In the genomic region with DNA sequence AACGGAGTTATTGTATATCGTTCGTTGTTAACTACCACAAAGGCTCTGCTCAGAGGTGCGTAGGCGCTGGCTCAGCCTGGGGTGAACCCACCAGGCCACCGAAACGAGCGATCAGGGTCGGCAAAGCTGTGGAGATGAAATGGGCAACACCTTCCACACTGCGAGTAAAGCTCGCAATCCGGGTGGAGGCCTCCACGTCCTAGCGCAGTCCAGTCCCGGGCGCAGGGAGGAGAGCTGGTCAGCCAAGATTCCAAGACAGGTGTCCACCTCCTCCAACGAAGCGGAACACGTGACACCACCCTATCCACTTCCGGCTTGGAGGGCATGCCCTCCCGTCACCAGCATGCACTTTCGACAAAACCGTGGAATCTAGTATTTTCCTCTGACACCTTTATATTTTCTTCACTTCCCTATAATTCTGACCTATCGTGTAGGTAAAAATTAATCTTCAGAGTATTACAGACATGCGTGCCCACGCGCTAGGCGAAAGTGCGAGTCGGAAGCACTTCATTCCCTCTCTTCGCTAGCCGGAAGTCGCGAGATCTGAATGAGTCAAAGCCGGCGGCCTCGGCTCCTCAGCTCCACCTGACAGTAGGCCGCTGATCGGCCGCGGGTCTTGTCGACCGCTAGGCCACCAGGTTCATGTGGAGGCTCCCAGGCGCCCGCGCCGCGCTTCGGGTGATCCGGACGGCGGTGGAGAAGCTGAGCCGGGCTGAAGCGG, we compare ENCODE assay signal across 1 cellular context.
A peak's percentile ranks its signal among the peaks of the same experiment; 100 is the strongest.
TF ChIP-seq lines count a peak whose summit lies in the region.

A gene with protein sequence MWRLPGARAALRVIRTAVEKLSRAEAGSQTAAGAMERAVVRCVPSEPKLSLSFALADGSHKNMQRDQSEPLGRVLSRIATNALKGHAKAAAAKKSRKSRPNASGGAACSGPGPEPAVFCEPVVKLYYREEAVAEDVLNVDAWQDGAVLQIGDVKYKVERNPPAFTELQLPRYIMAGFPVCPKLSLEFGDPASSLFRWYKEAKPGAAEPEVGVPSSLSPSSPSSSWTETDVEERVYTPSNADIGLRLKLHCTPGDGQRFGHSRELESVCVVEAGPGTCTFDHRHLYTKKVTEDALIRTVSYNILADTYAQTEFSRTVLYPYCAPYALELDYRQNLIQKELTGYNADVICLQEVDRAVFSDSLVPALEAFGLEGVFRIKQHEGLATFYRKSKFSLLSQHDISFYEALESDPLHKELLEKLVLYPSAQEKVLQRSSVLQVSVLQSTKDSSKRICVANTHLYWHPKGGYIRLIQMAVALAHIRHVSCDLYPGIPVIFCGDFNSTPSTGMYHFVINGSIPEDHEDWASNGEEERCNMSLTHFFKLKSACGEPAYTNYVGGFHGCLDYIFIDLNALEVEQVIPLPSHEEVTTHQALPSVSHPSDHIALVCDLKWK (plus strand): TSS at position 537 of the 721 bp plus-strand sequence. CDS start 106 bp downstream, at position 643.

TF ChIP-seq in H1, 55 proteins besides CTCF, POLR2A, EP300 and RAD21 (continues in another document):
- TF ChIP-seq PHF8 (conservative IDR thresholded peaks at IDR 0.05; ENCODE audit: low read depth, low read length) (peak; percentile 81), SRF (IDR thresholded peaks at IDR 0.05; ENCODE audit: low read depth, low read length) (no peak), TAF7 (optimal IDR thresholded peaks at IDR 0.05; ENCODE audit: borderline replicate concordance, low read depth, low read length) (peak; percentile 76), FOSL1 (IDR thresholded peaks at IDR 0.05; ENCODE audit: insufficient read depth, low read depth, low read length) (no peak), TAF1 (IDR thresholded peaks at IDR 0.05; ENCODE audit: low read depth, low read length) (peak; percentile 91), HDAC6 (IDR thresholded peaks at IDR 0.05; ENCODE audit: low read depth, low read length) (no peak), SIRT6 (IDR thresholded peaks at IDR 0.05; ENCODE audit: low read length) (no peak), BRCA1 (IDR thresholded peaks at IDR 0.05; ENCODE audit: low read depth, low read length) (peak; percentile 75; the same call in 1 of the 2 replicates), POU5F1 (IDR thresholded peaks at IDR 0.05; ENCODE audit: low read depth, low read length) (no peak), GTF2F1 (IDR thresholded peaks at IDR 0.05; ENCODE audit: borderline replicate concordance, low read depth, low read length) (no peak), CHD2 (IDR thresholded peaks at IDR 0.05; ENCODE audit: low read length) (peak; percentile 95), SP1 (IDR thresholded peaks at IDR 0.05; ENCODE audit: low read depth, low read length) (no peak), RBBP5 (IDR thresholded peaks at IDR 0.05; ENCODE audit: borderline replicate concordance, low read depth, low read length) (0 out of 2 replicates have a peak, but pooled peaks have one; percentile 53), POLR2AphosphoS5 (IDR thresholded peaks at IDR 0.05; ENCODE audit: low read depth, low read length) (peak; percentile 86), KDM4A (IDR thresholded peaks at IDR 0.05; ENCODE audit: low read depth, low read length, severe bottlenecking) (peak; percentile 82), TEAD4 (IDR thresholded peaks at IDR 0.05; ENCODE audit: low read depth, low read length) (peak; percentile 71; the same call in 1 of the 2 replicates), SIN3A (conservative IDR thresholded peaks at IDR 0.05 in 1 of 2, IDR thresholded peaks at IDR 0.05 in 1 of 2; ENCODE audit: low read depth in 1 of 2, low read length in 2 of 2) (peak; percentile 74 to 94; a peak in 2 of 4 replicates), CTBP2 (IDR thresholded peaks at IDR 0.05; ENCODE audit: borderline replicate concordance, insufficient read depth, insufficient read length, low read length) (peak; percentile 49), YY1 (IDR thresholded peaks at IDR 0.05; ENCODE audit: low read depth, low read length) (no peak), RNF2 (IDR thresholded peaks at IDR 0.05; ENCODE audit: borderline replicate concordance, low read depth, low read length, missing control alignments, poor library complexity, severe bottlenecking) (no peak), KDM1A (IDR thresholded peaks at IDR 0.05; ENCODE audit: borderline replicate concordance, low read length) (0 out of 2 replicates have a peak, but pooled peaks have one; percentile 23), SAP30 (IDR thresholded peaks at IDR 0.05; ENCODE audit: insufficient read depth, insufficient replicate concordance, low read length) (no peak), CBX5 (IDR thresholded peaks at IDR 0.05; ENCODE audit: low read depth, low read length) (no peak), SIX5 (IDR thresholded peaks at IDR 0.05; ENCODE audit: low read depth, low read length) (no peak; the same call in 1 of the 2 replicates), CREB1 (IDR thresholded peaks at IDR 0.05) (peak; percentile 84), CHD1 (IDR thresholded peaks at IDR 0.05; ENCODE audit: low read depth, low read length) (no peak), KDM5A (IDR thresholded peaks at IDR 0.05; ENCODE audit: low read length) (peak; percentile 23; the same call in 1 of the 2 replicates), SUZ12 (IDR thresholded peaks at IDR 0.05; ENCODE audit: low read length) (no peak), GABPA (IDR thresholded peaks at IDR 0.05; ENCODE audit: borderline replicate concordance, insufficient read depth, low read length) (peak; percentile 85; the same call in 1 of the 2 replicates), CEBPB (IDR thresholded peaks at IDR 0.05; ENCODE audit: low read depth, low read length) (no peak), MAFK (IDR thresholded peaks at IDR 0.05; ENCODE audit: low read depth, low read length) (no peak), ZNF274 (IDR thresholded peaks at IDR 0.05; ENCODE audit: borderline replicate concordance, extremely low read depth, low read length) (no peak), SP2 (IDR thresholded peaks at IDR 0.05; ENCODE audit: low read length) (no peak), EZH2 (IDR thresholded peaks at IDR 0.05; ENCODE audit: low read depth, low read length, severe bottlenecking) (no peak), NANOG (IDR thresholded peaks at IDR 0.05; ENCODE audit: insufficient read depth, low read depth, low read length, poor library complexity, severe bottlenecking) (no peak), EGR1 (IDR thresholded peaks at IDR 0.05; ENCODE audit: borderline replicate concordance, low read depth, low read length) (peak; percentile 77; the same call in 1 of the 2 replicates), JUND (IDR thresholded peaks at IDR 0.05; ENCODE audit: low read length) (no peak), NRF1 (IDR thresholded peaks at IDR 0.05; ENCODE audit: low read depth, low read length) (no peak), JUN (IDR thresholded peaks at IDR 0.05; ENCODE audit: low read depth, low read length) (no peak), BACH1 (IDR thresholded peaks at IDR 0.05; ENCODE audit: low read length) (no peak), CBX8 (IDR thresholded peaks at IDR 0.05; ENCODE audit: borderline replicate concordance, low read depth, low read length) (no peak), HDAC2 (IDR thresholded peaks at IDR 0.05; ENCODE audit: borderline replicate concordance in 1 of 2, low read depth in 2 of 2, low read length in 2 of 2) (0 out of 4 replicates have a peak, but pooled peaks of 1 of the 2 experiments have one; percentile 70), TBP (IDR thresholded peaks at IDR 0.05; ENCODE audit: low read depth, low read length) (peak; percentile 85), RFX5 (IDR thresholded peaks at IDR 0.05; ENCODE audit: borderline replicate concordance, low read depth, low read length) (no peak), BCL11A (IDR thresholded peaks at IDR 0.05; ENCODE audit: low read depth in 2 of 2, low read length in 2 of 2) (no peak), SP4 (IDR thresholded peaks at IDR 0.05; ENCODE audit: low read length) (peak; percentile 71; the same call in 1 of the 2 replicates)
- TF ChIP-seq, protein P1, sequence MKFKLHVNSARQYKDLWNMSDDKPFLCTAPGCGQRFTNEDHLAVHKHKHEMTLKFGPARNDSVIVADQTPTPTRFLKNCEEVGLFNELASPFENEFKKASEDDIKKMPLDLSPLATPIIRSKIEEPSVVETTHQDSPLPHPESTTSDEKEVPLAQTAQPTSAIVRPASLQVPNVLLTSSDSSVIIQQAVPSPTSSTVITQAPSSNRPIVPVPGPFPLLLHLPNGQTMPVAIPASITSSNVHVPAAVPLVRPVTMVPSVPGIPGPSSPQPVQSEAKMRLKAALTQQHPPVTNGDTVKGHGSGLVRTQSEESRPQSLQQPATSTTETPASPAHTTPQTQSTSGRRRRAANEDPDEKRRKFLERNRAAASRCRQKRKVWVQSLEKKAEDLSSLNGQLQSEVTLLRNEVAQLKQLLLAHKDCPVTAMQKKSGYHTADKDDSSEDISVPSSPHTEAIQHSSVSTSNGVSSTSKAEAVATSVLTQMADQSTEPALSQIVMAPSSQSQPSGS (IDR thresholded peaks at IDR 0.05; ENCODE audit: low read length), result no peak; the same call in 1 of the 2 replicates
- TF ChIP-seq, protein P2, sequence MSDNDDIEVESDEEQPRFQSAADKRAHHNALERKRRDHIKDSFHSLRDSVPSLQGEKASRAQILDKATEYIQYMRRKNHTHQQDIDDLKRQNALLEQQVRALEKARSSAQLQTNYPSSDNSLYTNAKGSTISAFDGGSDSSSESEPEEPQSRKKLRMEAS (IDR thresholded peaks at IDR 0.05), result peak; percentile 99
- TF ChIP-seq, protein P3, sequence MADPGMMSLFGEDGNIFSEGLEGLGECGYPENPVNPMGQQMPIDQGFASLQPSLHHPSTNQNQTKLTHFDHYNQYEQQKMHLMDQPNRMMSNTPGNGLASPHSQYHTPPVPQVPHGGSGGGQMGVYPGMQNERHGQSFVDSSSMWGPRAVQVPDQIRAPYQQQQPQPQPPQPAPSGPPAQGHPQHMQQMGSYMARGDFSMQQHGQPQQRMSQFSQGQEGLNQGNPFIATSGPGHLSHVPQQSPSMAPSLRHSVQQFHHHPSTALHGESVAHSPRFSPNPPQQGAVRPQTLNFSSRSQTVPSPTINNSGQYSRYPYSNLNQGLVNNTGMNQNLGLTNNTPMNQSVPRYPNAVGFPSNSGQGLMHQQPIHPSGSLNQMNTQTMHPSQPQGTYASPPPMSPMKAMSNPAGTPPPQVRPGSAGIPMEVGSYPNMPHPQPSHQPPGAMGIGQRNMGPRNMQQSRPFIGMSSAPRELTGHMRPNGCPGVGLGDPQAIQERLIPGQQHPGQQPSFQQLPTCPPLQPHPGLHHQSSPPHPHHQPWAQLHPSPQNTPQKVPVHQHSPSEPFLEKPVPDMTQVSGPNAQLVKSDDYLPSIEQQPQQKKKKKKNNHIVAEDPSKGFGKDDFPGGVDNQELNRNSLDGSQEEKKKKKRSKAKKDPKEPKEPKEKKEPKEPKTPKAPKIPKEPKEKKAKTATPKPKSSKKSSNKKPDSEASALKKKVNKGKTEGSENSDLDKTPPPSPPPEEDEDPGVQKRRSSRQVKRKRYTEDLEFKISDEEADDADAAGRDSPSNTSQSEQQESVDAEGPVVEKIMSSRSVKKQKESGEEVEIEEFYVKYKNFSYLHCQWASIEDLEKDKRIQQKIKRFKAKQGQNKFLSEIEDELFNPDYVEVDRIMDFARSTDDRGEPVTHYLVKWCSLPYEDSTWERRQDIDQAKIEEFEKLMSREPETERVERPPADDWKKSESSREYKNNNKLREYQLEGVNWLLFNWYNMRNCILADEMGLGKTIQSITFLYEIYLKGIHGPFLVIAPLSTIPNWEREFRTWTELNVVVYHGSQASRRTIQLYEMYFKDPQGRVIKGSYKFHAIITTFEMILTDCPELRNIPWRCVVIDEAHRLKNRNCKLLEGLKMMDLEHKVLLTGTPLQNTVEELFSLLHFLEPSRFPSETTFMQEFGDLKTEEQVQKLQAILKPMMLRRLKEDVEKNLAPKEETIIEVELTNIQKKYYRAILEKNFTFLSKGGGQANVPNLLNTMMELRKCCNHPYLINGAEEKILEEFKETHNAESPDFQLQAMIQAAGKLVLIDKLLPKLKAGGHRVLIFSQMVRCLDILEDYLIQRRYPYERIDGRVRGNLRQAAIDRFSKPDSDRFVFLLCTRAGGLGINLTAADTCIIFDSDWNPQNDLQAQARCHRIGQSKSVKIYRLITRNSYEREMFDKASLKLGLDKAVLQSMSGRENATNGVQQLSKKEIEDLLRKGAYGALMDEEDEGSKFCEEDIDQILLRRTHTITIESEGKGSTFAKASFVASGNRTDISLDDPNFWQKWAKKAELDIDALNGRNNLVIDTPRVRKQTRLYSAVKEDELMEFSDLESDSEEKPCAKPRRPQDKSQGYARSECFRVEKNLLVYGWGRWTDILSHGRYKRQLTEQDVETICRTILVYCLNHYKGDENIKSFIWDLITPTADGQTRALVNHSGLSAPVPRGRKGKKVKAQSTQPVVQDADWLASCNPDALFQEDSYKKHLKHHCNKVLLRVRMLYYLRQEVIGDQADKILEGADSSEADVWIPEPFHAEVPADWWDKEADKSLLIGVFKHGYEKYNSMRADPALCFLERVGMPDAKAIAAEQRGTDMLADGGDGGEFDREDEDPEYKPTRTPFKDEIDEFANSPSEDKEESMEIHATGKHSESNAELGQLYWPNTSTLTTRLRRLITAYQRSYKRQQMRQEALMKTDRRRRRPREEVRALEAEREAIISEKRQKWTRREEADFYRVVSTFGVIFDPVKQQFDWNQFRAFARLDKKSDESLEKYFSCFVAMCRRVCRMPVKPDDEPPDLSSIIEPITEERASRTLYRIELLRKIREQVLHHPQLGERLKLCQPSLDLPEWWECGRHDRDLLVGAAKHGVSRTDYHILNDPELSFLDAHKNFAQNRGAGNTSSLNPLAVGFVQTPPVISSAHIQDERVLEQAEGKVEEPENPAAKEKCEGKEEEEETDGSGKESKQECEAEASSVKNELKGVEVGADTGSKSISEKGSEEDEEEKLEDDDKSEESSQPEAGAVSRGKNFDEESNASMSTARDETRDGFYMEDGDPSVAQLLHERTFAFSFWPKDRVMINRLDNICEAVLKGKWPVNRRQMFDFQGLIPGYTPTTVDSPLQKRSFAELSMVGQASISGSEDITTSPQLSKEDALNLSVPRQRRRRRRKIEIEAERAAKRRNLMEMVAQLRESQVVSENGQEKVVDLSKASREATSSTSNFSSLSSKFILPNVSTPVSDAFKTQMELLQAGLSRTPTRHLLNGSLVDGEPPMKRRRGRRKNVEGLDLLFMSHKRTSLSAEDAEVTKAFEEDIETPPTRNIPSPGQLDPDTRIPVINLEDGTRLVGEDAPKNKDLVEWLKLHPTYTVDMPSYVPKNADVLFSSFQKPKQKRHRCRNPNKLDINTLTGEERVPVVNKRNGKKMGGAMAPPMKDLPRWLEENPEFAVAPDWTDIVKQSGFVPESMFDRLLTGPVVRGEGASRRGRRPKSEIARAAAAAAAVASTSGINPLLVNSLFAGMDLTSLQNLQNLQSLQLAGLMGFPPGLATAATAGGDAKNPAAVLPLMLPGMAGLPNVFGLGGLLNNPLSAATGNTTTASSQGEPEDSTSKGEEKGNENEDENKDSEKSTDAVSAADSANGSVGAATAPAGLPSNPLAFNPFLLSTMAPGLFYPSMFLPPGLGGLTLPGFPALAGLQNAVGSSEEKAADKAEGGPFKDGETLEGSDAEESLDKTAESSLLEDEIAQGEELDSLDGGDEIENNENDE (IDR thresholded peaks at IDR 0.05; ENCODE audit: insufficient replicate concordance, low read length), result no peak
- TF ChIP-seq, protein P4, sequence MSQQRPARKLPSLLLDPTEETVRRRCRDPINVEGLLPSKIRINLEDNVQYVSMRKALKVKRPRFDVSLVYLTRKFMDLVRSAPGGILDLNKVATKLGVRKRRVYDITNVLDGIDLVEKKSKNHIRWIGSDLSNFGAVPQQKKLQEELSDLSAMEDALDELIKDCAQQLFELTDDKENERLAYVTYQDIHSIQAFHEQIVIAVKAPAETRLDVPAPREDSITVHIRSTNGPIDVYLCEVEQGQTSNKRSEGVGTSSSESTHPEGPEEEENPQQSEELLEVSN (IDR thresholded peaks at IDR 0.05), result peak; percentile 94
- TF ChIP-seq, protein P5, sequence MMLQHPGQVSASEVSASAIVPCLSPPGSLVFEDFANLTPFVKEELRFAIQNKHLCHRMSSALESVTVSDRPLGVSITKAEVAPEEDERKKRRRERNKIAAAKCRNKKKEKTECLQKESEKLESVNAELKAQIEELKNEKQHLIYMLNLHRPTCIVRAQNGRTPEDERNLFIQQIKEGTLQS (IDR thresholded peaks at IDR 0.05; ENCODE audit: insufficient read depth, low read depth, low read length), result no peak
